ENCODE assay signal across 7 cellular contexts in genomic region chr1:223713546-223714420, GRCh38. TPM values are rescaled to one million over a fixed set of nuclear protein-coding genes. Genes with fewer than 3 reads are reported as not detected.
DNase-seq lines count a peak whose midpoint lies in the region; ATAC-seq and TF ChIP-seq lines count a peak whose summit lies in the region.

No MANE protein-coding gene starts in this region.

- no peaks in the 10 kb centered on the region for H3K9me2 ChIP-seq in HCT116 (ENCODE audit: insufficient read depth)

- H3F3A ChIP-seq in smooth muscle cell (ENCODE audit: low read depth) = peaks cover 19% of the 10 kb centered on the region

- 34% methylated on average over 7 of the region's 7 CpGs for WGBS in right cardiac atrium
- WGBS in smooth muscle cell (ENCODE audit: low lambda C conversion rate) = 33% methylated on average over 7 of the region's 7 CpGs

- H3K79me2 ChIP-seq in HCT116 (ENCODE audit: insufficient read depth, low read length) (peaks cover 70% of the 10 kb centered on the region), smooth muscle cell (ENCODE audit: low read depth) (peaks cover 54% of the 10 kb centered on the region)

- TF ChIP-seq RAD21 in HCT116 (IDR thresholded peaks at IDR 0.05; ENCODE audit: low read depth) = no peak

- H3K27me3 ChIP-seq in HCT116 (ENCODE audit: insufficient read depth, low read length) (no peaks in the 10 kb centered on the region), right cardiac atrium (ENCODE audit: control insufficient read depth, insufficient read depth) (no peaks in the 10 kb centered on the region), smooth muscle cell (ENCODE audit: low read depth) (no peaks in the 10 kb centered on the region)

- DNase-seq in HCT116 (ENCODE audit: low read depth, low spot score) = peak; percentile 66
- peak; percentile 10 for DNase-seq in activated CD4-positive, alpha-beta T cell treated with anti-CD3 and anti-CD28 coated beads, Interleukin-2, amount 50 U/mL, for 1 hour
- DNase-seq in right cardiac atrium = no peak
- no peak for DNase-seq in smooth muscle cell (lab: John Stamatoyannopoulos, UW; ENCODE audit: unreplicated experiment)
- DNase-seq in cerebellum (ENCODE audit: low spot score) = no peak
- no peak for DNase-seq in NCI-H1436 treated with DMSO at 0.1 percent for 48 hours (lab: John Stamatoyannopoulos, UW)

- intact Hi-C loops in HCT116 (cut with micrococcal nuclease) (loop anchor here (2.0 kb wide), 1 partner anchor 35 kb away; no protein-coding TSS in a partner anchor), right cardiac atrium (cut with DNase I) (loop anchor here in 2 of 4 donors (2.0 to 5.0 kb wide), 2 partner anchors 34 to 35 kb away; no protein-coding TSS in a partner anchor)

- H3K4me1 ChIP-seq in HCT116 (ENCODE audit: control insufficient read depth in 1 of 2, insufficient read depth in 2 of 2, low read length in 2 of 2) = peaks cover 52 to 87% of the 10 kb centered on the region in 2 experiments
- H3K4me1 ChIP-seq in right cardiac atrium (ENCODE audit: control insufficient read depth, insufficient read depth, low read length) = peaks cover 20% of the 10 kb centered on the region
- peaks cover 15% of the 10 kb centered on the region for H3K4me1 ChIP-seq in smooth muscle cell (ENCODE audit: low read depth)

- CTCF ChIA-PET in HCT116 (lab: Charles Lee) = interaction anchor here (2.1 kb wide), 1 partner anchor 36 kb away, joined by 8 read pairs; no protein-coding TSS in a partner anchor

- TSS peak; percentile 59 for BruUV-seq in HCT116 (replicated peaks; lab: Mats Ljungman, UMichigan)

- no peak for TF ChIP-seq CTCF in HCT116 (IDR thresholded peaks at IDR 0.05 in 2 of 3, conservative IDR thresholded peaks at IDR 0.05 in 1 of 3; ENCODE audit: borderline replicate concordance in 1 of 3, insufficient read depth in 1 of 3, low read depth in 2 of 3, low read length in 2 of 3)
- no peak for TF ChIP-seq CTCF in smooth muscle cell (IDR thresholded peaks at IDR 0.05; ENCODE audit: borderline replicate concordance, insufficient read depth, poor library complexity, severe bottlenecking)

- H3K9me3 ChIP-seq in HCT116 (ENCODE audit: control insufficient read depth in 1 of 2, insufficient read depth in 1 of 2, low read depth in 1 of 2, low read length in 2 of 2) = no peaks in the 10 kb centered on the region
- no peaks in the 10 kb centered on the region for H3K9me3 ChIP-seq in right cardiac atrium (ENCODE audit: control insufficient read depth, low read length)
- no peaks in the 10 kb centered on the region for H3K9me3 ChIP-seq in smooth muscle cell (replicated peaks; ENCODE audit: low read depth)

- H3K27ac ChIP-seq in HCT116 (ENCODE audit: low read depth, low read length) (peak overlapping the region; percentile 96), right cardiac atrium (ENCODE audit: low read length) (peak overlapping the region; percentile 91), smooth muscle cell (ENCODE audit: low read depth) (peak overlapping the region; percentile 81)

- H2AFZ ChIP-seq in HCT116 (ENCODE audit: low read depth, low read length, poor library complexity, severe bottlenecking) = no peak overlapping the region
- H2AFZ ChIP-seq in smooth muscle cell (ENCODE audit: low read depth) = no peak overlapping the region

- RAD21 ChIA-PET in HCT116 (lab: Charles Lee; ENCODE audit: low non-redundant PET in 1 of 2, low total read pairs in 2 of 2, uncharacterized antibody in 2 of 2, unreplicated experiment in 2 of 2) = no interaction called here

- no peaks in the 10 kb centered on the region for H4K20me1 ChIP-seq in HCT116 (ENCODE audit: insufficient read depth)
- H4K20me1 ChIP-seq in smooth muscle cell (ENCODE audit: low read depth) = peaks cover 37% of the 10 kb centered on the region

- ATAC-seq in HCT116 (peak; percentile 35), right cardiac atrium (no peak), GM18858 (IDR thresholded peaks at IDR 0.05; ENCODE audit: unreplicated experiment) (no peak)

- peak overlapping the region; percentile 74 to 81 for H3K4me3 ChIP-seq in HCT116 (replicated peaks in 1 of 2; ENCODE audit: low read depth in 1 of 2, low read length in 2 of 2)
- peak overlapping the region; percentile 66 for H3K4me3 ChIP-seq in right cardiac atrium (ENCODE audit: low read length)
- H3K4me3 ChIP-seq in smooth muscle cell = peak overlapping the region; percentile 86

- H3K9ac ChIP-seq in HCT116 (ENCODE audit: low read length) = peak overlapping the region; percentile 95
- peak overlapping the region; percentile 94 for H3K9ac ChIP-seq in smooth muscle cell (ENCODE audit: low read depth)

- H3K36me3 ChIP-seq in HCT116 (ENCODE audit: control insufficient read depth in 1 of 2, insufficient read depth in 2 of 2, low read length in 2 of 2) = peaks cover under 1 to 26% of the 10 kb centered on the region in 2 experiments; a peak in 3 of 4 replicates
- no peaks in the 10 kb centered on the region for H3K36me3 ChIP-seq in smooth muscle cell (ENCODE audit: low read depth)

- no peak for TF ChIP-seq POLR2A in HCT116 (IDR thresholded peaks at IDR 0.05; ENCODE audit: borderline replicate concordance, extremely low read depth, insufficient read depth, insufficient read length)

- H3K4me2 ChIP-seq in HCT116 (ENCODE audit: low read length) (peak overlapping the region; percentile 83), smooth muscle cell (peak overlapping the region; percentile 93)

- POLR2A ChIA-PET in HCT116 (lab: Charles Lee) = interaction anchor here (1.4 kb wide), 1 partner anchor 12 kb away, joined by 6 read pairs; no protein-coding TSS in a partner anchor

TF ChIP-seq in HCT116, 20 proteins besides CTCF, POLR2A, EP300 and RAD21:
- no peak for TF ChIP-seq EGR1 (IDR thresholded peaks at IDR 0.05; ENCODE audit: low read depth)
- no peak for TF ChIP-seq EZH2 (IDR thresholded peaks at IDR 0.05)
- TF ChIP-seq ZFX (IDR thresholded peaks at IDR 0.05) = peak; percentile 24
- TF ChIP-seq YY1 (IDR thresholded peaks at IDR 0.05; ENCODE audit: extremely low read depth, insufficient replicate concordance, low read depth, low read length) = peak; percentile 67
- TF ChIP-seq, protein P1, sequence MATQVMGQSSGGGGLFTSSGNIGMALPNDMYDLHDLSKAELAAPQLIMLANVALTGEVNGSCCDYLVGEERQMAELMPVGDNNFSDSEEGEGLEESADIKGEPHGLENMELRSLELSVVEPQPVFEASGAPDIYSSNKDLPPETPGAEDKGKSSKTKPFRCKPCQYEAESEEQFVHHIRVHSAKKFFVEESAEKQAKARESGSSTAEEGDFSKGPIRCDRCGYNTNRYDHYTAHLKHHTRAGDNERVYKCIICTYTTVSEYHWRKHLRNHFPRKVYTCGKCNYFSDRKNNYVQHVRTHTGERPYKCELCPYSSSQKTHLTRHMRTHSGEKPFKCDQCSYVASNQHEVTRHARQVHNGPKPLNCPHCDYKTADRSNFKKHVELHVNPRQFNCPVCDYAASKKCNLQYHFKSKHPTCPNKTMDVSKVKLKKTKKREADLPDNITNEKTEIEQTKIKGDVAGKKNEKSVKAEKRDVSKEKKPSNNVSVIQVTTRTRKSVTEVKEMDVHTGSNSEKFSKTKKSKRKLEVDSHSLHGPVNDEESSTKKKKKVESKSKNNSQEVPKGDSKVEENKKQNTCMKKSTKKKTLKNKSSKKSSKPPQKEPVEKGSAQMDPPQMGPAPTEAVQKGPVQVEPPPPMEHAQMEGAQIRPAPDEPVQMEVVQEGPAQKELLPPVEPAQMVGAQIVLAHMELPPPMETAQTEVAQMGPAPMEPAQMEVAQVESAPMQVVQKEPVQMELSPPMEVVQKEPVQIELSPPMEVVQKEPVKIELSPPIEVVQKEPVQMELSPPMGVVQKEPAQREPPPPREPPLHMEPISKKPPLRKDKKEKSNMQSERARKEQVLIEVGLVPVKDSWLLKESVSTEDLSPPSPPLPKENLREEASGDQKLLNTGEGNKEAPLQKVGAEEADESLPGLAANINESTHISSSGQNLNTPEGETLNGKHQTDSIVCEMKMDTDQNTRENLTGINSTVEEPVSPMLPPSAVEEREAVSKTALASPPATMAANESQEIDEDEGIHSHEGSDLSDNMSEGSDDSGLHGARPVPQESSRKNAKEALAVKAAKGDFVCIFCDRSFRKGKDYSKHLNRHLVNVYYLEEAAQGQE (IDR thresholded peaks at IDR 0.05; ENCODE audit: low read depth) = no peak
- TF ChIP-seq POLR2AphosphoS5 (IDR thresholded peaks at IDR 0.05; ENCODE audit: low read depth, low read length) = peak; percentile 54; the same call in 1 of the 2 replicates
- no peak for TF ChIP-seq JUND (IDR thresholded peaks at IDR 0.05)

RNA-seq across cellular contexts. Expression of gene CAPN2, which starts 1.4 kb away (rescaled TPM):
- total RNA-seq in HCT116 (2021; ENCODE audit: unreplicated experiment) = 173 TPM
- polyA plus RNA-seq in HCT116 (2012) = 180 and 187 TPM in 2 replicates
- 10 to 100 TPM; 58.6 to 91.6 (median 73.2) TPM for total RNA-seq in right cardiac atrium
- polyA plus RNA-seq in right cardiac atrium = 52.7 TPM
- 213 and 229 TPM in 2 replicates for total RNA-seq in smooth muscle cell
- 182 and 210 TPM in 2 replicates for polyA plus RNA-seq in smooth muscle cell
- total RNA-seq in cerebellum = 61.2 TPM

RNA-seq across cellular contexts. Expression of gene CAPN8, which starts 48.3 kb away (rescaled TPM):
- 0.54 TPM for total RNA-seq in HCT116 (2021; ENCODE audit: unreplicated experiment)
- 0.17 and 0.25 TPM in 2 replicates for polyA plus RNA-seq in HCT116 (2012)
- not detected for total RNA-seq in right cardiac atrium
- 0.23 TPM for polyA plus RNA-seq in right cardiac atrium
- not detected in 2 replicates for total RNA-seq in smooth muscle cell
- 0.74 TPM in 1 of 2 replicates, not detected in the other for polyA plus RNA-seq in smooth muscle cell
- not detected for total RNA-seq in cerebellum

Comparison
In these comparisons a context has a peak if more than half of its experiments do, and no peak if none do; other contexts are left out.
1. DNase-seq: peak in HCT116 (single experiment) and activated CD4-positive, alpha-beta T cell treated with anti-CD3 and anti-CD28 coated beads, Interleukin-2, amount 50 U/mL, for 1 hour (single experiment); none in right cardiac atrium (0 of 3), smooth muscle cell (single experiment), cerebellum (single experiment) and NCI-H1436 treated with DMSO at 0.1 percent for 48 hours (single experiment).
2. Peak in every context shown above with its lines, with median percentiles within 50 percentile points of each other: H3K27ac ChIP-seq and H3K4me3 ChIP-seq.